In genomic region chrX:24099394-24099793, GRCh38 we compare ENCODE assay signal across 20 cellular contexts. TPM values are rescaled to one million over a fixed set of nuclear protein-coding genes. Genes with fewer than 3 reads are reported as not detected.
DNase-seq lines count a peak whose midpoint lies in the region; ATAC-seq, FAIRE-seq and TF ChIP-seq lines count a peak whose summit lies in the region.
"Had no signal": no experiment of that assay in that cellular context is flagged by ENCODE, and none has a peak within 500 bp of the region (broad histone marks: within the 10 kb centered on the region; RNA-seq: fewer than 3 reads in every experiment).

No MANE protein-coding gene starts in this region.

- H3K4me3 ChIP-seq in A549, result no peak overlapping the region
- no peak overlapping the region for H3K4me3 ChIP-seq in Karpas-422 (ENCODE audit: low read length)
- H3K4me3 ChIP-seq in GM12878, result no peak overlapping the region
- no peak overlapping the region for H3K4me3 ChIP-seq in right atrium auricular region
- H3K4me3 ChIP-seq: SJCRH30 had no signal

- no peak for FAIRE-seq in A549 (lab: Jason Lieb, UNC)
- no peak for FAIRE-seq in GM12878 (lab: Jason Lieb, UNC)
- FAIRE-seq: A204.1, GM19239 had no signal

- TF ChIP-seq CTCF in activated CD8-positive, alpha-beta T cell treated with anti-CD3 and anti-CD28 coated beads for 36 hours (IDR thresholded peaks at IDR 0.05), result no peak
- TF ChIP-seq CTCF in A549 (IDR thresholded peaks at IDR 0.05) (no peak), GM12878 (IDR thresholded peaks at IDR 0.05 in 2 of 3, conservative IDR thresholded peaks at IDR 0.05 in 1 of 3; ENCODE audit: control insufficient read depth in 2 of 3, extremely low read depth in 1 of 3, insufficient read depth in 1 of 3, low read depth in 3 of 3, low read length in 3 of 3) (no peak), right atrium auricular region (IDR thresholded peaks at IDR 0.05) (no peak)

- H2AFZ ChIP-seq in Karpas-422 (ENCODE audit: low read length) (peak overlapping the region; percentile 78; the same call in 1 of the 2 replicates), GM12878 (ENCODE audit: control insufficient read depth, low read depth, low read length) (peak overlapping the region; percentile 12; the same call in 1 of the 2 replicates)

- H3K4me1 ChIP-seq in A549 (peaks cover 22% of the 10 kb centered on the region; the same call in 2 of the 3 replicates), Karpas-422 (ENCODE audit: low read length) (0 out of 2 replicates have a peak, but pooled peaks cover 3% of the 10 kb centered on the region), GM12878 (ENCODE audit: control insufficient read depth, insufficient read depth, low read length) (no peaks in the 10 kb centered on the region), right atrium auricular region (no peaks in the 10 kb centered on the region)
- H3K4me1 ChIP-seq: SJCRH30 had no signal

- H4K20me1 ChIP-seq in Karpas-422 (ENCODE audit: insufficient read depth, low read depth, low read length), result no peaks in the 10 kb centered on the region
- H4K20me1 ChIP-seq in GM12878 (ENCODE audit: control insufficient read depth, insufficient read depth), result no peaks in the 10 kb centered on the region

- no peaks in the 10 kb centered on the region for H3K27me3 Mint-ChIP-seq in activated CD8-positive, alpha-beta T cell treated with anti-CD3 and anti-CD28 coated beads, Interleukin-2, amount 10 ng/mL, durations not matched to agents 7 days and 5 days (ENCODE audit: low read depth)
- H3K27me3 Mint-ChIP-seq in activated CD8-positive, alpha-beta T cell treated with anti-CD3 and anti-CD28 coated beads for 36 hours, result no peaks in the 10 kb centered on the region
- H3K27me3 Mint-ChIP-seq: CD4-positive, alpha-beta T cell had no signal

- H3K4me3 Mint-ChIP-seq in activated CD8-positive, alpha-beta T cell treated with anti-CD3 and anti-CD28 coated beads, Interleukin-2, amount 10 ng/mL, durations not matched to agents 7 days and 5 days, result no peak overlapping the region
- H3K4me3 Mint-ChIP-seq in activated CD8-positive, alpha-beta T cell treated with anti-CD3 and anti-CD28 coated beads for 36 hours, result no peak overlapping the region
- H3K4me3 Mint-ChIP-seq: CD4-positive, alpha-beta T cell; H9 had no signal

- intact Hi-C loops in activated CD8-positive, alpha-beta T cell treated with anti-CD3 and anti-CD28 coated beads for 36 hours (cut with micrococcal nuclease), result no loop called here
- intact Hi-C loops in GM12878 (cut with micrococcal nuclease; ENCODE audit: unreplicated experiment), result no loop called here

- H3K4me1 Mint-ChIP-seq in activated CD8-positive, alpha-beta T cell treated with anti-CD3 and anti-CD28 coated beads, Interleukin-2, amount 10 ng/mL, durations not matched to agents 7 days and 5 days (ENCODE audit: low read depth), result peaks cover 9% of the 10 kb centered on the region
- peaks cover 9% of the 10 kb centered on the region for H3K4me1 Mint-ChIP-seq in activated CD8-positive, alpha-beta T cell treated with anti-CD3 and anti-CD28 coated beads for 36 hours (ENCODE audit: low read depth)

- no peak overlapping the region for H3K9ac ChIP-seq in Karpas-422 (ENCODE audit: low read length)
- H3K9ac ChIP-seq in GM12878 (ENCODE audit: control insufficient read depth, insufficient read depth, low read length), result no peak overlapping the region

- CTCF ChIA-PET in activated CD8-positive, alpha-beta T cell treated with anti-CD3 and anti-CD28 coated beads, Interleukin-2, amount 10 ng/mL, durations not matched to agents 7 days and 5 days (lab: Charles Lee), result no interaction called here
- CTCF ChIA-PET in activated CD8-positive, alpha-beta T cell treated with anti-CD3 and anti-CD28 coated beads for 36 hours (lab: Charles Lee), result interaction anchor here (0.6 kb wide), 1 partner anchor 12 kb away, joined by 3 read pairs; no protein-coding TSS in a partner anchor
- CTCF ChIA-PET in A549 (lab: Yijun Ruan, JAX), result no interaction called here
- CTCF ChIA-PET in GM12878 (lab: Yijun Ruan, JAX), result no interaction called here

- H3K9me3 ChIP-seq in A549 (no peaks in the 10 kb centered on the region), Karpas-422 (ENCODE audit: low read length) (no peaks in the 10 kb centered on the region), GM12878 (replicated peaks; ENCODE audit: control insufficient read depth, insufficient read depth, low read length) (no peaks in the 10 kb centered on the region), right atrium auricular region (no peaks in the 10 kb centered on the region)
- H3K9me3 ChIP-seq: SJCRH30 had no signal

- H3K4me2 ChIP-seq in A549 (peak overlapping the region; percentile 47), Karpas-422 (ENCODE audit: low read depth, low read length, poor library complexity, severe bottlenecking) (peak overlapping the region; percentile 13), GM12878 (ENCODE audit: control insufficient read depth, insufficient read depth) (0 out of 2 replicates have a peak overlapping the region, but pooled peaks have one; percentile 48)

- no peak for TF ChIP-seq EP300 in A549 (IDR thresholded peaks at IDR 0.05)
- TF ChIP-seq EP300 in GM12878 (IDR thresholded peaks at IDR 0.05; ENCODE audit: borderline replicate concordance in 1 of 2, control insufficient read depth in 1 of 2, low read depth in 2 of 2, low read length in 2 of 2), result no peak

- TF ChIP-seq RAD21 in A549 (conservative IDR thresholded peaks at IDR 0.05 in 1 of 2, IDR thresholded peaks at IDR 0.05 in 1 of 2) (no peak), GM12878 (IDR thresholded peaks at IDR 0.05; ENCODE audit: insufficient read depth, low read depth, low read length) (no peak)

- BruUV-seq in GM12878 (replicated peaks; lab: Mats Ljungman, UMichigan), result no TSS peak

- POLR2A ChIA-PET in activated CD8-positive, alpha-beta T cell treated with anti-CD3 and anti-CD28 coated beads, Interleukin-2, amount 10 ng/mL, durations not matched to agents 7 days and 5 days (lab: Charles Lee), result no interaction called here
- POLR2A ChIA-PET in activated CD8-positive, alpha-beta T cell treated with anti-CD3 and anti-CD28 coated beads for 36 hours (lab: Charles Lee), result no interaction called here
- POLR2A ChIA-PET in A549 (lab: Yijun Ruan, JAX) (no interaction called here), GM12878 (lab: Charles Lee) (no interaction called here)

- RAD21 ChIA-PET in GM12878 (lab: Charles Lee; ENCODE audit: unreplicated experiment), result interaction anchor here (0.6 to 1.0 kb wide), 2 partner anchors 34 to 45 kb away, joined by 3 read pairs; partner anchors contain the start of gene EIF2S3

- in situ Hi-C loops in GM12878 (cut with MboI), result no loop called here

- H3K9me3 Mint-ChIP-seq in activated CD8-positive, alpha-beta T cell treated with anti-CD3 and anti-CD28 coated beads, Interleukin-2, amount 10 ng/mL, durations not matched to agents 7 days and 5 days (ENCODE audit: insufficient read depth), result no peaks in the 10 kb centered on the region
- no peaks in the 10 kb centered on the region for H3K9me3 Mint-ChIP-seq in activated CD8-positive, alpha-beta T cell treated with anti-CD3 and anti-CD28 coated beads for 36 hours
- H3K9me3 Mint-ChIP-seq: CD4-positive, alpha-beta T cell; H9 had no signal

- TF ChIP-seq POLR2A in A549 (IDR thresholded peaks at IDR 0.05; ENCODE audit: low read length) (no peak), GM12878 (IDR thresholded peaks at IDR 0.05; ENCODE audit: low read depth, low read length) (no peak)

- peak overlapping the region; percentile 30 for H3K27ac Mint-ChIP-seq in activated CD8-positive, alpha-beta T cell treated with anti-CD3 and anti-CD28 coated beads, Interleukin-2, amount 10 ng/mL, durations not matched to agents 7 days and 5 days
- no peak overlapping the region for H3K27ac Mint-ChIP-seq in activated CD8-positive, alpha-beta T cell treated with anti-CD3 and anti-CD28 coated beads for 36 hours
- H3K27ac Mint-ChIP-seq: CD4-positive, alpha-beta T cell; H9 had no signal

- SMC1A ChIA-PET in GM12878 (lab: Charles Lee; ENCODE audit: uncharacterized antibody, unreplicated experiment), result interaction anchor here (0.8 to 1.4 kb wide), 3 partner anchors 12 to 154 kb away, joined by 3 to 5 read pairs (median 3); no protein-coding TSS in a partner anchor

- no peak for ATAC-seq in activated CD8-positive, alpha-beta T cell treated with anti-CD3 and anti-CD28 coated beads, Interleukin-2, amount 10 ng/mL, durations not matched to agents 7 days and 5 days
- ATAC-seq in activated CD8-positive, alpha-beta T cell treated with anti-CD3 and anti-CD28 coated beads for 36 hours, result no peak
- ATAC-seq in A549 (no peak), GM12878 (peak; percentile 25; the same call in 1 of the 3 replicates)

- WGBS in A549 (ENCODE audit: missing lambda C conversion rate), result 81% methylated on average over 6 of the region's 6 CpGs
- WGBS in GM12878 (ENCODE audit: insufficient coverage, insufficient replicate concordance, low lambda C conversion rate, missing lambda C conversion rate), result 9% methylated on average over 6 of the region's 6 CpGs

- H3K27ac ChIP-seq in A549 (no peak overlapping the region), Karpas-422 (ENCODE audit: low read length) (no peak overlapping the region), GM12878 (ENCODE audit: control insufficient read depth, insufficient read depth) (no peak overlapping the region), right atrium auricular region (no peak overlapping the region)
- H3K27ac ChIP-seq: SJCRH30 had no signal

- H3K79me2 ChIP-seq in Karpas-422 (ENCODE audit: low read length) (no peaks in the 10 kb centered on the region), GM12878 (ENCODE audit: control insufficient read depth, insufficient read depth, low read length) (no peaks in the 10 kb centered on the region)

- H3K36me3 ChIP-seq in Karpas-422 (ENCODE audit: insufficient read depth, low read length) (no peaks in the 10 kb centered on the region), GM12878 (ENCODE audit: control insufficient read depth in 2 of 2, insufficient read depth in 2 of 2, low read length in 1 of 2) (no peaks in the 10 kb centered on the region), right atrium auricular region (no peaks in the 10 kb centered on the region)
- H3K36me3 ChIP-seq: SJCRH30 had no signal

- no peak for DNase-seq in activated CD8-positive, alpha-beta T cell treated with anti-CD3 and anti-CD28 coated beads, Interleukin-2, amount 10 ng/mL, durations not matched to agents 7 days and 5 days
- DNase-seq in activated CD8-positive, alpha-beta T cell treated with anti-CD3 and anti-CD28 coated beads for 36 hours, result no peak
- DNase-seq in A549 (ENCODE audit: low read depth in 1 of 2, low spot score in 1 of 2) (no peak), Karpas-422 (no peak), GM12878 (ENCODE audit: low read depth, low spot score) (no peak), NCI-H2107 treated with DMSO at 0.1 percent for 48 hours (lab: John Stamatoyannopoulos, UW; ENCODE audit: unreplicated experiment) (no peak), NCI-H1694 treated with DMSO at 0.1 percent for 48 hours (lab: John Stamatoyannopoulos, UW) (no peak), right atrium auricular region (ENCODE audit: low spot score) (no peak)
- DNase-seq: CD4-positive, alpha-beta T cell; DMS153; GDM1; H9; NCI-H1092 treated with DMSO at 0.1 percent for 48 hours; NCI-H146; NCI-H2081 treated with DMSO at 0.1 percent for 48 hours; NCI-H226; NCI-H524; SJCRH30 had no signal

- H3K36me3 Mint-ChIP-seq in activated CD8-positive, alpha-beta T cell treated with anti-CD3 and anti-CD28 coated beads, Interleukin-2, amount 10 ng/mL, durations not matched to agents 7 days and 5 days (ENCODE audit: low read depth), result no peaks in the 10 kb centered on the region
- no peaks in the 10 kb centered on the region for H3K36me3 Mint-ChIP-seq in activated CD8-positive, alpha-beta T cell treated with anti-CD3 and anti-CD28 coated beads for 36 hours (ENCODE audit: low read depth)

- no peaks in the 10 kb centered on the region for H3K27me3 ChIP-seq in Karpas-422 (ENCODE audit: low read length)
- no peaks in the 10 kb centered on the region for H3K27me3 ChIP-seq in GM12878 (replicated peaks in 1 of 2; ENCODE audit: control insufficient read depth in 2 of 2, insufficient read depth in 2 of 2, low read length in 1 of 2)
- H3K27me3 ChIP-seq in right atrium auricular region, result no peaks in the 10 kb centered on the region
- H3K27me3 ChIP-seq: SJCRH30 had no signal

- no peaks in the 10 kb centered on the region for H3K9me2 ChIP-seq in Karpas-422 (replicated peaks; ENCODE audit: insufficient read depth, low read length)

RNA-seq across cellular contexts. Expression of gene EIF2S3, which starts 44.6 kb away (rescaled TPM):
- 100 to 1,000 TPM; 187 to 197 TPM for total RNA-seq in activated CD8-positive, alpha-beta T cell treated with anti-CD3 and anti-CD28 coated beads, Interleukin-2, amount 10 ng/mL, durations not matched to agents 7 days and 5 days
- total RNA-seq in activated CD8-positive, alpha-beta T cell treated with anti-CD3 and anti-CD28 coated beads for 36 hours, result 100 to 1,000 TPM; 350 to 366 TPM
- 214 and 219 TPM in 2 replicates for polyA plus RNA-seq in A549 (2011; rRNA removed)
- polyA plus RNA-seq in A549 (2012; cell fraction: cytosol; rRNA removed), result 72.4 and 82.5 TPM in 2 replicates
- polyA plus RNA-seq in A549 (2012; cell fraction: nucleus; rRNA removed), result 65.4 and 108 TPM in 2 replicates
- polyA plus RNA-seq in A549 (2017; fragmentation: RNase III; extraction: RNeasy Plus Mini Kit Qiagen cat#74134 plus additional on column Dnase treatment), result 259 to 300 TPM (median 270 TPM) in 3 replicates
- polyA minus RNA-seq in A549 (2011; rRNA and poly(A)+ RNA removed), result 298 and 320 TPM in 2 replicates
- total RNA-seq in Karpas-422 (2014; rRNA removed; shearing (Covaris generic); ENCODE audit: low replicate concordance), result 160 and 198 TPM in 2 replicates
- total RNA-seq in GM12878 (2013; cell fraction: nucleolus; rRNA removed), result 302 and 311 TPM in 2 replicates
- 300 and 329 TPM in 2 replicates for total RNA-seq in GM12878 (2014; rRNA removed)
- 371 and 385 TPM in 2 replicates for total RNA-seq in GM12878 (2014; rRNA removed; fragmentation: Illumina TruSeq; extraction: Trizol)
- total RNA-seq in GM12878 (2021), result 278 and 291 TPM in 2 replicates
- polyA plus RNA-seq in GM12878 (2011; ENCODE audit: low read depth), result 287 TPM
- polyA plus RNA-seq in GM12878 (2011; rRNA removed), result 185 and 210 TPM in 2 replicates
- polyA plus RNA-seq in GM12878 (2011; cell fraction: cytosol; rRNA removed), result 113 and 152 TPM in 2 replicates
- 107 and 122 TPM in 2 replicates for polyA plus RNA-seq in GM12878 (2011; cell fraction: nucleus; rRNA removed)
- polyA plus RNA-seq in GM12878 (2012), result 188 and 200 TPM in 2 replicates
- 274 and 333 TPM in 2 replicates for polyA plus RNA-seq in GM12878 (2014; fragmentation: Illumina TruSeq; extraction: Trizol)
- polyA plus RNA-seq in GM12878 (2014; fragmentation: Nextera tagmentation; extraction: Ambion mirVana), result 100 to 1,000 TPM; 120 to 135 TPM
- 195 and 216 TPM in 2 replicates for polyA plus RNA-seq in GM12878 (2014; rRNA removed)
- 100 to 1,000 TPM; 115 to 125 TPM for polyA plus RNA-seq in GM12878 (2016; fragmentation: Nextera tagmentation; extraction: Ambion mirVana)
- polyA minus RNA-seq in GM12878 (2011; rRNA and poly(A)+ RNA removed), result 196 and 252 TPM in 2 replicates
- polyA minus RNA-seq in GM12878 (2011; cell fraction: cytosol; rRNA and poly(A)+ RNA removed), result 179 and 186 TPM in 2 replicates
- polyA minus RNA-seq in GM12878 (2011; cell fraction: nucleus; rRNA and poly(A)+ RNA removed), result 51.3 and 63.3 TPM in 2 replicates
- total RNA-seq in right atrium auricular region, result 10 to 100 TPM; 61.6 to 64.9 TPM

RNA-seq across cellular contexts. Expression of gene ZFX, which starts 50.1 kb away (rescaled TPM):
- 10 to 100 TPM; 44.4 to 44.5 TPM for total RNA-seq in activated CD8-positive, alpha-beta T cell treated with anti-CD3 and anti-CD28 coated beads, Interleukin-2, amount 10 ng/mL, durations not matched to agents 7 days and 5 days
- 10 to 100 TPM; 38.8 to 40.4 TPM for total RNA-seq in activated CD8-positive, alpha-beta T cell treated with anti-CD3 and anti-CD28 coated beads for 36 hours
- polyA plus RNA-seq in A549 (2011; rRNA removed), result 29.1 and 30.1 TPM in 2 replicates
- polyA plus RNA-seq in A549 (2012; cell fraction: cytosol; rRNA removed), result 7.8 and 7.9 TPM in 2 replicates
- polyA plus RNA-seq in A549 (2012; cell fraction: nucleus; rRNA removed), result 7.9 and 9.4 TPM in 2 replicates
- 18.0 to 21.3 TPM (median 18.1 TPM) in 3 replicates for polyA plus RNA-seq in A549 (2017; fragmentation: RNase III; extraction: RNeasy Plus Mini Kit Qiagen cat#74134 plus additional on column Dnase treatment)
- polyA minus RNA-seq in A549 (2011; rRNA and poly(A)+ RNA removed), result 59.7 and 60.2 TPM in 2 replicates
- 26.4 and 44.2 TPM in 2 replicates for total RNA-seq in Karpas-422 (2014; rRNA removed; shearing (Covaris generic); ENCODE audit: low replicate concordance)
- 78.0 and 85.0 TPM in 2 replicates for total RNA-seq in GM12878 (2013; cell fraction: nucleolus; rRNA removed)
- 26.6 and 27.2 TPM in 2 replicates for total RNA-seq in GM12878 (2014; rRNA removed)
- total RNA-seq in GM12878 (2014; rRNA removed; fragmentation: Illumina TruSeq; extraction: Trizol), result 32.0 and 33.4 TPM in 2 replicates
- total RNA-seq in GM12878 (2021), result 36.7 and 40.9 TPM in 2 replicates
- 15.3 TPM for polyA plus RNA-seq in GM12878 (2011; ENCODE audit: low read depth)
- polyA plus RNA-seq in GM12878 (2011; rRNA removed), result 26.0 and 30.2 TPM in 2 replicates
- polyA plus RNA-seq in GM12878 (2011; cell fraction: cytosol; rRNA removed), result 12.2 and 14.1 TPM in 2 replicates
- 21.4 and 21.7 TPM in 2 replicates for polyA plus RNA-seq in GM12878 (2011; cell fraction: nucleus; rRNA removed)
- 14.3 and 18.4 TPM in 2 replicates for polyA plus RNA-seq in GM12878 (2012)
- polyA plus RNA-seq in GM12878 (2014; fragmentation: Illumina TruSeq; extraction: Trizol), result 17.9 and 18.8 TPM in 2 replicates
- 10 to 100 TPM in 1 of 2 experiments, 1 to 10 TPM in 1; 6.8 to 17.8 TPM for polyA plus RNA-seq in GM12878 (2014; fragmentation: Nextera tagmentation; extraction: Ambion mirVana)
- polyA plus RNA-seq in GM12878 (2014; rRNA removed), result 16.3 and 17.4 TPM in 2 replicates
- 10 to 100 TPM; 23.5 to 25.7 TPM for polyA plus RNA-seq in GM12878 (2016; fragmentation: Nextera tagmentation; extraction: Ambion mirVana)
- 74.5 and 136 TPM in 2 replicates for polyA minus RNA-seq in GM12878 (2011; rRNA and poly(A)+ RNA removed)
- polyA minus RNA-seq in GM12878 (2011; cell fraction: cytosol; rRNA and poly(A)+ RNA removed), result 30.3 and 39.6 TPM in 2 replicates
- 28.9 and 43.2 TPM in 2 replicates for polyA minus RNA-seq in GM12878 (2011; cell fraction: nucleus; rRNA and poly(A)+ RNA removed)
- total RNA-seq in right atrium auricular region, result 10 to 100 TPM; 32.6 to 36.6 TPM
